In genomic region chr21:42187976-42188653, GRCh38 we compare ENCODE assay signal across 9 cellular contexts. TPM values are rescaled to one million over a fixed set of nuclear protein-coding genes. Genes with fewer than 3 reads are reported as not detected.
DNase-seq lines count a peak whose midpoint lies in the region; ATAC-seq and TF ChIP-seq lines count a peak whose summit lies in the region.
"Had no signal": no experiment of that assay in that cellular context is flagged by ENCODE, and none has a peak within 500 bp of the region (broad histone marks: within the 10 kb centered on the region; RNA-seq: fewer than 3 reads in every experiment).

No MANE protein-coding gene starts in this region.

- intact Hi-C loops in posterior vena cava (cut with DNase I): no loop called here

- H3K4me1 ChIP-seq in fibroblast of lung (ENCODE audit: control insufficient read depth, extremely low read depth, insufficient read depth, low read length): no peaks in the 10 kb centered on the region
- no peaks in the 10 kb centered on the region for H3K4me1 ChIP-seq in BE2C

- no peaks in the 10 kb centered on the region for H4K20me1 ChIP-seq in fibroblast of lung (ENCODE audit: control insufficient read depth, extremely low read depth, insufficient read depth, low read length)

- H3K9me3 ChIP-seq in fibroblast of lung (ENCODE audit: control insufficient read depth, insufficient read depth, low read depth, low read length) (no peaks in the 10 kb centered on the region), BE2C (no peaks in the 10 kb centered on the region)

- no peak overlapping the region for H3K9ac ChIP-seq in fibroblast of lung (ENCODE audit: insufficient read depth, low read length)

- no peaks in the 10 kb centered on the region for H3K79me2 ChIP-seq in fibroblast of lung (ENCODE audit: control insufficient read depth, insufficient read depth, low read length)

- TF ChIP-seq CTCF in AG10803 (conservative IDR thresholded peaks at IDR 0.05; ENCODE audit: low read length): no peak
- no peak for TF ChIP-seq CTCF in fibroblast of lung (conservative IDR thresholded peaks at IDR 0.05 in 1 of 2, IDR thresholded peaks at IDR 0.05 in 1 of 2; ENCODE audit: low read depth in 1 of 2, low read length in 2 of 2)
- TF ChIP-seq CTCF in BE2C (IDR thresholded peaks at IDR 0.05; ENCODE audit: low read depth, low read length): no peak

- no peak overlapping the region for H3K4me2 ChIP-seq in fibroblast of lung (ENCODE audit: extremely low read depth, insufficient read depth, low read length)

- ATAC-seq in GM19438 (IDR thresholded peaks at IDR 0.05; ENCODE audit: low read depth, unreplicated experiment) (peak; percentile 96), HG03565 (IDR thresholded peaks at IDR 0.05; ENCODE audit: unreplicated experiment) (peak; percentile 94)

- no peak overlapping the region for H3K27ac ChIP-seq in fibroblast of lung (ENCODE audit: insufficient read depth, low read length)
- H3K27ac ChIP-seq: epithelial cell of prostate had no signal

- peaks cover 4% of the 10 kb centered on the region for H3K27me3 ChIP-seq in fibroblast of lung (ENCODE audit: control insufficient read depth, insufficient read depth, low read length)
- H3K27me3 ChIP-seq in BE2C: no peaks in the 10 kb centered on the region

- peak overlapping the region; percentile 41 for H2AFZ ChIP-seq in fibroblast of lung (ENCODE audit: low read length)

- H3K4me3 ChIP-seq in AG10803 (ENCODE audit: low read length): no peak overlapping the region
- H3K4me3 ChIP-seq in fibroblast of lung (replicated peaks in 1 of 4; ENCODE audit: control extremely low read depth in 1 of 4, insufficient read depth in 1 of 4, low read depth in 3 of 4, low read length in 4 of 4): no peak overlapping the region
- no peak overlapping the region for H3K4me3 ChIP-seq in BE2C (ENCODE audit: low read depth, low read length)

- DNase-seq in AG10803 (ENCODE audit: low read depth) (peak; percentile 29), fibroblast of lung (ENCODE audit: low read depth in 2 of 2) (peak in 1 of 2 donors; percentile 23), posterior vena cava (ENCODE audit: low spot score) (no peak), BE2C (no peak)
- peak; percentile 38 to 76 for DNase-seq in activated CD4-positive, alpha-beta T cell treated with anti-CD3 and anti-CD28 coated beads, Interleukin-2, amount 50 U/mL, for 24 hours (ENCODE audit: low read depth in 1 of 2, low spot score in 1 of 2)
- DNase-seq in stimulated activated CD4-positive, alpha-beta T cell treated with anti-CD3 and anti-CD28 coated beads, Interleukin-2, amount 100 ng/mL, for 24 hours: peak; percentile 73 to 75

- no peaks in the 10 kb centered on the region for H3K36me3 ChIP-seq in fibroblast of lung (ENCODE audit: control insufficient read depth, insufficient read depth, low read length)
- no peaks in the 10 kb centered on the region for H3K36me3 ChIP-seq in BE2C

RNA-seq across cellular contexts. Expression of gene ABCG1, which starts 30.8 kb away (rescaled TPM):
- total RNA-seq in fibroblast of lung (under 0.01 and 0.77 TPM in 2 replicates), posterior vena cava (10 to 100 TPM; 11.8 to 12.4 TPM)
- 0.12 and 0.98 TPM in 2 replicates for polyA plus RNA-seq in fibroblast of lung
- polyA plus RNA-seq in fibroblast of lung (2012): 0.09 and 0.96 TPM in 2 replicates
- 2.8 TPM in 1 of 2 replicates, not detected in the other for polyA minus RNA-seq in fibroblast of lung (ENCODE audit: low replicate concordance)
- 9.5 TPM for polyA plus RNA-seq in BE2C (2012; ENCODE audit: insufficient read depth, insufficient read length, low read depth)

Comparison
In these comparisons a context has a peak if more than half of its experiments do, and no peak if none do; other contexts are left out.
1. DNase-seq: peak in AG10803 (single experiment), activated CD4-positive, alpha-beta T cell treated with anti-CD3 and anti-CD28 coated beads, Interleukin-2, amount 50 U/mL, for 24 hours (2 of 2) and stimulated activated CD4-positive, alpha-beta T cell treated with anti-CD3 and anti-CD28 coated beads, Interleukin-2, amount 100 ng/mL, for 24 hours (2 of 2); none in posterior vena cava (single experiment) and BE2C (single experiment).